Comparison of ENCODE assay signal across 8 cellular contexts in the genomic region with DNA sequence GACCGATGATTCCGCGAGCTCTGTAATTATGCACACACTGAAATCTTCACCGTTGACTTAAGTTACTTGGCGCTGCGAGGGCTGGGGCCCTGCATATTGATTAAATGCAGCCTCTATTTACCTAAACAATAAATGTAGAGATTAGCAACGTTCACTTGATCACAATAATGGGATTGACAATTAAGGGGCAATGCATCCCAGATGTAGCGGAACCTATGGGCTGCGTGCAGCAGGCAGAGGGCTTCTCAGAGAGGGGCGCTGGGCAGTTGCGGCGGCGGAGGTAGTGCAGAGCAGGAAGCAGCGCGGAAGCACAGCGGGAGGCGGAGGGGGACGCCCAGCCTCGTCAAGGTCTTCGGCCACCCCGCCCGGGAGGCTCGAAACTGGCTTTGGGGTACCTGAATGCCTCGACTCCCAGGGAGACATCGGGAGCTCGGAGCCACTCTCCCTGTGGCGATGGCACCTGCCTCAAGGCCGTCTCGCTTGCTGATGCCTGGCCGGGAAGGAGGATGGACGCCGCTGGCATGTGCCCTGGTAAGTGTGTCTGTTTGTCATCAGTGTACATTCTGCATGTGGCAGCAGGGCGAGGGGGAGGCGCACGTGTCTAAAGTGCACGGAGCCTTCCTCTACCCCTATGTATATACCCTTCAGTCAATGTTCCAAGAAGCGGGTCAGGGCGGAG. TPM values are rescaled to one million over a fixed set of nuclear protein-coding genes. Genes with fewer than 3 reads are reported as not detected.
DNase-seq lines count a peak whose midpoint lies in the region; ATAC-seq, FAIRE-seq and TF ChIP-seq lines count a peak whose summit lies in the region.

No MANE protein-coding gene starts in this region.

- TF ChIP-seq CTCF in AG04449 (IDR thresholded peaks at IDR 0.05; ENCODE audit: insufficient read depth, low read length, missing control alignments): no peak
- TF ChIP-seq CTCF in brain (conservative IDR thresholded peaks at IDR 0.05): no peak

- H3K36me3 Mint-ChIP-seq in brain: no peaks in the 10 kb centered on the region

- no peak for DNase-seq in AG04449 (ENCODE audit: low read depth, low spot score)
- DNase-seq in HTR-8/SVneo (ENCODE audit: insufficient read length, low spot score): no peak
- DNase-seq in HuH-7 (ENCODE audit: low spot score): no peak

- peak overlapping the region in 2 of 5 experiments; percentile 11 to 34 for H3K27ac Mint-ChIP-seq in brain

- H3K9me3 Mint-ChIP-seq in brain: peaks cover 2 to 10% (median 5%) of the 10 kb centered on the region in 5 experiments

- H3K27ac ChIP-seq in mesodermal cell (ENCODE audit: low read depth, low read length, severe bottlenecking): no peak overlapping the region

- peak; percentile 46 for FAIRE-seq in HTR-8/SVneo (lab: Jason Lieb, UNC)

- WGBS in mesodermal cell (ENCODE audit: insufficient coverage in 2 of 2), 2 experiments: 0 to 4% methylated on average over 28 to 29 of the region's 38 CpGs

- no peaks in the 10 kb centered on the region for H3K36me3 ChIP-seq in mesodermal cell (ENCODE audit: control insufficient read depth, insufficient read depth, low read length)

- H3K9me3 ChIP-seq in mesodermal cell (ENCODE audit: control insufficient read depth, low read length): no peaks in the 10 kb centered on the region

- CTCF ChIA-PET in AG04449 (lab: Yijun Ruan, JAX): interaction anchor here (0.8 to 2.5 kb wide), 2 partner anchors 14 to 18 kb away, joined by 3 to 16 read pairs; no protein-coding TSS in a partner anchor

- peak overlapping the region; percentile 82 to 86 (median 84) for H3K4me3 Mint-ChIP-seq in brain

- peaks cover 62% of the 10 kb centered on the region for H3K4me1 Mint-ChIP-seq in brain

- H3K27me3 Mint-ChIP-seq in brain: peaks cover 88% of the 10 kb centered on the region

- POLR2A ChIA-PET in AG04449 (lab: Yijun Ruan, JAX): interaction anchor here (0.6 kb wide), 1 partner anchor 486 kb away, joined by 3 read pairs; no protein-coding TSS in a partner anchor

- H3K4me1 ChIP-seq in mesodermal cell (ENCODE audit: control insufficient read depth, insufficient read depth, low read length, poor library complexity, severe bottlenecking): peaks cover 12% of the 10 kb centered on the region

- H3K4me3 ChIP-seq in AG04449 (ENCODE audit: low read depth, low read length) (peak overlapping the region; percentile 64), mesodermal cell (ENCODE audit: extremely low read depth, insufficient read depth, low read length, poor library complexity, severe bottlenecking) (peak overlapping the region; percentile 47)

- ATAC-seq in GM19463 (IDR thresholded peaks at IDR 0.05; ENCODE audit: unreplicated experiment) (no peak), GM19467 (IDR thresholded peaks at IDR 0.05; ENCODE audit: unreplicated experiment) (no peak), HG02885 (IDR thresholded peaks at IDR 0.05; ENCODE audit: poor library complexity, unreplicated experiment) (no peak)

RNA-seq across cellular contexts. Expression of gene SP9, which starts 7.7 kb away (rescaled TPM):
- 0.61 TPM for polyA plus RNA-seq in brain (ENCODE audit: insufficient read depth, low read depth, low replicate concordance)
- polyA plus RNA-seq in mesodermal cell (2013, experiment 1 of 2): 0.29 TPM
- 0.40 TPM for polyA plus RNA-seq in mesodermal cell (2013, experiment 2 of 2)
